ENCODE assay signal across 23 cellular contexts in the genomic region with DNA sequence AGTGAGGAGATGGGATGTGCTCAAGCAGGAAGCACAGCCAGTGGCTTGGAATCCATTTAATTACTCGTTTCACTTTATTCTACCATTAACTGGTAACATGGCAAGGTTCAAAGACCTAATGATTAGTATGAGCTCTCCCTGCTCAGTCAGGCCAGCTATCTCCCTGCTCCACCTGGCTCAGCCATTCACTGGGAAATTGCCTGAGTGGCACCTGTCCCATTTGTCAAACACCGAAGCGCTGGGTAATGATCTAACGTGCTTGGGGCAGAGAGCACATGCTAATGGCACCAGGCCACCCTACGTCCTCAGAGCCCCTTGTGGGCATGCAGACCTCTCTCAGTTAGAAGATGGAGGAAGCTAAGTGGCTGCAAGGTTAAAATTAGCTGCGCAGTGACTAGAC.
"Had no signal": no experiment of that assay in that cellular context is flagged by ENCODE, and none has a peak within 500 bp of the region (broad histone marks: within the 10 kb centered on the region; RNA-seq: fewer than 3 reads in every experiment).

No MANE protein-coding gene starts in this region.

- H3K27ac Mint-ChIP-seq: activated naive CD4-positive, alpha-beta T cell treated with anti-CD3 and anti-CD28 coated beads for 36 hours; activated naive CD8-positive, alpha-beta T cell treated with anti-CD3 and anti-CD28 coated beads, Interleukin-2, amount 10 ng/mL, durations not matched to agents 7 days and 5 days; memory B cell; T-helper 2 cell treated with Interferon-gamma antibody and Interleukin-4, amounts not matched to agents 5 μg/mL and 100 μg/mL, for 36 hours had no signal

- H3K4me1 Mint-ChIP-seq: activated naive CD8-positive, alpha-beta T cell treated with anti-CD3 and anti-CD28 coated beads, Interleukin-2, amount 10 ng/mL, durations not matched to agents 7 days and 5 days; memory B cell had no signal

- H3K36me3 Mint-ChIP-seq: activated naive CD8-positive, alpha-beta T cell treated with anti-CD3 and anti-CD28 coated beads, Interleukin-2, amount 10 ng/mL, durations not matched to agents 7 days and 5 days had no signal

- H3K27ac ChIP-seq: coronary artery, heart left ventricle, neutrophil, ovary, prostate gland, right atrium auricular region, upper lobe of right lung, VCaP had no signal

- ATAC-seq: stimulated activated naive CD8-positive, alpha-beta T cell treated with anti-CD3 and anti-CD28 coated beads, Interleukin-15, Interleukin-2, amounts not matched to agents 100 U/mL and 50 U/mL, for 24 hours had no signal

- H3K4me3 ChIP-seq: coronary artery, heart left ventricle, ovary, prostate gland, right atrium auricular region, upper lobe of right lung had no signal

- H3K27me3 Mint-ChIP-seq: memory B cell had no signal

- DNase-seq: activated CD4-positive, alpha-beta T cell treated with anti-CD3 and anti-CD28 coated beads, Interleukin-2, amount 50 U/mL, for 1 hour; activated CD4-positive, CD25-positive, alpha-beta regulatory T cell treated with anti-CD3 and anti-CD28 coated beads, Interleukin-2, amount 50 U/mL, for 72 hours; activated CD8-positive, alpha-beta memory T cell treated with anti-CD3 and anti-CD28 coated beads for 24 hours; activated CD8-positive, alpha-beta memory T cell treated with anti-CD3 and anti-CD28 coated beads, Interleukin-2, amount 50 U/mL, for 4 hours; activated effector memory CD4-positive, alpha-beta T cell treated with Interleukin-2 at 50 U/mL for 16 hours; activated naive CD4-positive, alpha-beta T cell treated with anti-CD3 and anti-CD28 coated beads for 36 hours; activated naive CD8-positive, alpha-beta T cell treated with anti-CD3 and anti-CD28 coated beads, Interleukin-2, amount 10 ng/mL, durations not matched to agents 7 days and 5 days; activated T-cell treated with anti-CD3 and anti-CD28 coated beads, Interleukin-2, amount 50 U/mL, for 48 hours; amniotic stem cell; heart left ventricle; stimulated activated CD4-positive, alpha-beta T cell treated with anti-CD3 and anti-CD28 coated beads, Interleukin-12 subunit alpha, Interleukin-12 subunit beta, amount 100 ng/mL, for 4 hours; stimulated activated CD4-positive, alpha-beta T cell treated with anti-CD3 and anti-CD28 coated beads, Interleukin-4, amount 100 ng/mL, for 4 hours; stimulated activated naive CD8-positive, alpha-beta T cell treated with anti-CD3 and anti-CD28 coated beads, Interleukin-15, Interleukin-2, amounts not matched to agents 100 U/mL and 50 U/mL, for 24 hours; upper lobe of right lung had no signal

- H3K4me3 Mint-ChIP-seq: activated naive CD4-positive, alpha-beta T cell treated with anti-CD3 and anti-CD28 coated beads for 36 hours; activated naive CD8-positive, alpha-beta T cell treated with anti-CD3 and anti-CD28 coated beads, Interleukin-2, amount 10 ng/mL, durations not matched to agents 7 days and 5 days; memory B cell; nephron; T-helper 2 cell treated with Interferon-gamma antibody and Interleukin-4, amounts not matched to agents 5 μg/mL and 100 μg/mL, for 36 hours had no signal

- H3K4me1 ChIP-seq: prostate gland, upper lobe of right lung had no signal

- H3K36me3 ChIP-seq: neutrophil, ovary, prostate gland, right atrium auricular region, upper lobe of right lung had no signal

- H3K9me3 Mint-ChIP-seq: activated naive CD4-positive, alpha-beta T cell treated with anti-CD3 and anti-CD28 coated beads for 36 hours; activated naive CD8-positive, alpha-beta T cell treated with anti-CD3 and anti-CD28 coated beads, Interleukin-2, amount 10 ng/mL, durations not matched to agents 7 days and 5 days; memory B cell; nephron; T-helper 2 cell treated with Interferon-gamma antibody and Interleukin-4, amounts not matched to agents 5 μg/mL and 100 μg/mL, for 36 hours had no signal

- H3K27me3 ChIP-seq: heart left ventricle, neutrophil, ovary, right atrium auricular region, upper lobe of right lung had no signal

- H3K9me3 ChIP-seq: heart left ventricle, neutrophil, ovary, prostate gland, right atrium auricular region, upper lobe of right lung had no signal
